21 cellular contexts compared by ENCODE assay signal in genomic region chr9:117387422-117387821, GRCh38. TPM values are rescaled to one million over a fixed set of nuclear protein-coding genes. Genes with fewer than 3 reads are reported as not detected.
DNase-seq lines count a peak whose midpoint lies in the region; ATAC-seq and TF ChIP-seq lines count a peak whose summit lies in the region.
"Had no signal": no experiment of that assay in that cellular context is flagged by ENCODE, and none has a peak within 500 bp of the region (broad histone marks: within the 10 kb centered on the region; RNA-seq: fewer than 3 reads in every experiment).

No MANE protein-coding gene starts in this region.

- no peaks in the 10 kb centered on the region for H3K27me3 Mint-ChIP-seq in CD14-positive monocyte (ENCODE audit: low read depth in 3 of 3)
- H3K27me3 Mint-ChIP-seq: CD4-positive, alpha-beta memory T cell; CD4-positive, CD25-positive, alpha-beta regulatory T cell; CD8-positive, alpha-beta memory T cell had no signal

- no peak overlapping the region for H2AFZ ChIP-seq in SK-N-SH (ENCODE audit: low read depth)

- peaks cover 0 to 26% of the 10 kb centered on the region in 2 experiments; a peak in 2 of 4 replicates for H3K4me1 ChIP-seq in SK-N-SH (ENCODE audit: control insufficient read depth in 1 of 2, insufficient read depth in 2 of 2, low read depth in 1 of 2, low read length in 1 of 2)
- H3K4me1 ChIP-seq: BLaER1 treated with 17β-estradiol and CSF1 and Interleukin-3, amounts not matched to agents 10 nM and 100 nM had no signal

- no peaks in the 10 kb centered on the region for H3K36me3 ChIP-seq in SK-N-SH (replicated peaks in 1 of 2; ENCODE audit: control insufficient read depth in 1 of 2, insufficient read depth in 2 of 2, low read length in 1 of 2)
- H3K36me3 ChIP-seq: BLaER1 treated with 17β-estradiol and CSF1 and Interleukin-3, amounts not matched to agents 10 nM and 100 nM had no signal

- intact Hi-C loops in CD14-positive monocyte (cut with micrococcal nuclease) = no loop called here

- no peaks in the 10 kb centered on the region for H3K79me2 ChIP-seq in SK-N-SH (ENCODE audit: insufficient read depth)

- H3K27ac Mint-ChIP-seq in CD14-positive monocyte = no peak overlapping the region
- H3K27ac Mint-ChIP-seq: CD4-positive, alpha-beta memory T cell; CD4-positive, CD25-positive, alpha-beta regulatory T cell; CD8-positive, alpha-beta memory T cell had no signal

- TF ChIP-seq EP300 in SK-N-SH (IDR thresholded peaks at IDR 0.05; ENCODE audit: borderline replicate concordance in 1 of 2, low read depth in 1 of 2, low read length in 1 of 2) = peak in 1 of 2 experiments; percentile 91; a peak in 2 of 4 replicates

- no peak for ATAC-seq in HG02610 (IDR thresholded peaks at IDR 0.05; ENCODE audit: unreplicated experiment)

- peak; percentile 5 for DNase-seq in ELF-1 (ENCODE audit: low read depth, low spot score)
- DNase-seq in SK-N-SH = peak; percentile 47
- DNase-seq in islet precursor cell = peak; percentile 78
- DNase-seq in NCI-H1105 treated with DMSO at 0.1 percent for 48 hours (lab: John Stamatoyannopoulos, UW) = no peak
- no peak for DNase-seq in CD14-positive monocyte (ENCODE audit: low spot score)
- DNase-seq: 8988T; ACHN; CD4-positive, alpha-beta memory T cell; CD4-positive, CD25-positive, alpha-beta regulatory T cell; CD8-positive, alpha-beta memory T cell; COR-L47; DMS 273 treated with DMSO at 0.1 percent for 48 hours; DMS153; DMS53; DMS79; DND-41; EL; GF-D8 had no signal

- H3K4me3 Mint-ChIP-seq in CD14-positive monocyte = no peak overlapping the region
- H3K4me3 Mint-ChIP-seq: CD4-positive, alpha-beta memory T cell; CD4-positive, CD25-positive, alpha-beta regulatory T cell; CD8-positive, alpha-beta memory T cell had no signal

- H3K4me1 Mint-ChIP-seq in CD14-positive monocyte = no peaks in the 10 kb centered on the region
- H3K4me1 Mint-ChIP-seq: CD4-positive, alpha-beta memory T cell; CD4-positive, CD25-positive, alpha-beta regulatory T cell; CD8-positive, alpha-beta memory T cell had no signal

- H3K9ac ChIP-seq in SK-N-SH = no peak overlapping the region
- H3K9ac ChIP-seq: BLaER1 treated with 17β-estradiol and CSF1 and Interleukin-3, amounts not matched to agents 10 nM and 100 nM had no signal

- no peaks in the 10 kb centered on the region for H3K36me3 Mint-ChIP-seq in CD14-positive monocyte
- H3K36me3 Mint-ChIP-seq: CD4-positive, alpha-beta memory T cell; CD4-positive, CD25-positive, alpha-beta regulatory T cell; CD8-positive, alpha-beta memory T cell had no signal

- 1% methylated on average over 3 of the region's 3 CpGs for WGBS in SK-N-SH (ENCODE audit: low lambda C conversion rate)

- no peak overlapping the region for H3K4me3 ChIP-seq in SK-N-SH (ENCODE audit: low read depth in 2 of 2, low read length in 1 of 2)
- H3K4me3 ChIP-seq: BLaER1 treated with 17β-estradiol and CSF1 and Interleukin-3, amounts not matched to agents 10 nM and 100 nM had no signal

- CTCF ChIA-PET in SK-N-SH (lab: Yijun Ruan, JAX) = interaction anchor here (0.6 to 1.7 kb wide), 5 partner anchors 13 to 526 kb away, joined by 3 to 4 read pairs (median 3); no protein-coding TSS in a partner anchor

- no peaks in the 10 kb centered on the region for H3K27me3 ChIP-seq in SK-N-SH (ENCODE audit: insufficient read depth)
- H3K27me3 ChIP-seq: BLaER1 treated with 17β-estradiol and CSF1 and Interleukin-3, amounts not matched to agents 10 nM and 100 nM had no signal

- H3K27ac ChIP-seq in SK-N-SH (ENCODE audit: low read depth in 2 of 2, low read length in 1 of 2) = peak overlapping the region in 1 of 2 experiments; percentile 95; a peak in 2 of 4 replicates
- H3K27ac ChIP-seq: BLaER1 treated with 17β-estradiol and CSF1 and Interleukin-3, amounts not matched to agents 10 nM and 100 nM; C4-2B had no signal

- peaks cover 0 to 6% (median 2%) of the 10 kb centered on the region in 7 donors for H3K9me3 Mint-ChIP-seq in CD14-positive monocyte

- no peaks in the 10 kb centered on the region for H3K9me2 ChIP-seq in SK-N-SH

- no peak overlapping the region for H3K4me2 ChIP-seq in SK-N-SH

- TF ChIP-seq CTCF in SK-N-SH (IDR thresholded peaks at IDR 0.05) (no peak), CD14-positive monocyte (IDR thresholded peaks at IDR 0.05) (no peak)

- peak; percentile 18; the same call in 1 of the 2 replicates for TF ChIP-seq RAD21 in SK-N-SH (IDR thresholded peaks at IDR 0.05; ENCODE audit: low read length)

- no peaks in the 10 kb centered on the region for H3K9me3 ChIP-seq in SK-N-SH
- H3K9me3 ChIP-seq: BLaER1 treated with 17β-estradiol and CSF1 and Interleukin-3, amounts not matched to agents 10 nM and 100 nM had no signal

- no peaks in the 10 kb centered on the region for H4K20me1 ChIP-seq in SK-N-SH (ENCODE audit: insufficient read depth)

- no peaks in the 10 kb centered on the region for H3F3A ChIP-seq in SK-N-SH (replicated peaks; ENCODE audit: insufficient read depth)

- POLR2A ChIA-PET in SK-N-SH (lab: Yijun Ruan, JAX) = interaction anchor here (0.6 to 1.2 kb wide), 2 partner anchors 27 to 111 kb away, joined by 3 to 5 read pairs; no protein-coding TSS in a partner anchor

TF ChIP-seq in SK-N-SH, 30 proteins besides CTCF, POLR2A, EP300 and RAD21 (continues in another document):
- no peak for TF ChIP-seq PBX3 (IDR thresholded peaks at IDR 0.05)
- TF ChIP-seq TAF1 (IDR thresholded peaks at IDR 0.05; ENCODE audit: borderline replicate concordance, low read depth, low read length) = no peak
- peak; percentile 54 for TF ChIP-seq TCF12 (IDR thresholded peaks at IDR 0.05)
- TF ChIP-seq RCOR1 (IDR thresholded peaks at IDR 0.05; ENCODE audit: low read length) = peak; percentile 89
- no peak for TF ChIP-seq IRF3 (IDR thresholded peaks at IDR 0.05; ENCODE audit: low read depth, low read length)
- no peak for TF ChIP-seq EZH2phosphoT487 (IDR thresholded peaks at IDR 0.05; ENCODE audit: borderline replicate concordance, low read depth)
- no peak for TF ChIP-seq CHD2 (IDR thresholded peaks at IDR 0.05; ENCODE audit: low read length, partially characterized antibody)
- TF ChIP-seq POLR2AphosphoS5 (IDR thresholded peaks at IDR 0.05; ENCODE audit: low read depth, low read length) = peak; percentile 50; the same call in 1 of the 2 replicates
- no peak for TF ChIP-seq FOXM1 (IDR thresholded peaks at IDR 0.05; ENCODE audit: low read depth)
- no peak for TF ChIP-seq MAX (IDR thresholded peaks at IDR 0.05; ENCODE audit: low read depth)
- TF ChIP-seq FOXJ3 (CRISPR knock-in tag; IDR thresholded peaks at IDR 0.05) = peak; percentile 87
- no peak for TF ChIP-seq REST (IDR thresholded peaks at IDR 0.05; ENCODE audit: low read depth, low read length)
- TF ChIP-seq MEF2A (IDR thresholded peaks at IDR 0.05; ENCODE audit: borderline replicate concordance, low read depth) = no peak
- 0 out of 2 replicates have a peak, but pooled peaks have one; percentile 28 for TF ChIP-seq MXI1 (IDR thresholded peaks at IDR 0.05; ENCODE audit: low read depth, low read length)
- peak; percentile 76 for TF ChIP-seq GATA2 (CRISPR knock-in tag; IDR thresholded peaks at IDR 0.05)

RNA-seq across cellular contexts. Expression of gene ASTN2, which starts 27.4 kb away (rescaled TPM):
- polyA plus RNA-seq in SK-N-SH (2012; rRNA removed) (6.6 and 8.9 TPM in 2 replicates), CD14-positive monocyte (not detected)
- 5.3 and 8.5 TPM in 2 replicates for polyA plus RNA-seq in SK-N-SH (2012; cell fraction: cytosol; rRNA removed)
- 4.5 and 5.1 TPM in 2 replicates for polyA plus RNA-seq in SK-N-SH (2012; cell fraction: nucleus; rRNA removed)

Comparison
In these comparisons a context has a peak if more than half of its experiments do, and no peak if none do; other contexts are left out.
1. DNase-seq: peak in ELF-1 (single experiment), SK-N-SH (single experiment) and islet precursor cell (single experiment); none in NCI-H1105 treated with DMSO at 0.1 percent for 48 hours (single experiment) and CD14-positive monocyte (single experiment).